In the genomic region with DNA sequence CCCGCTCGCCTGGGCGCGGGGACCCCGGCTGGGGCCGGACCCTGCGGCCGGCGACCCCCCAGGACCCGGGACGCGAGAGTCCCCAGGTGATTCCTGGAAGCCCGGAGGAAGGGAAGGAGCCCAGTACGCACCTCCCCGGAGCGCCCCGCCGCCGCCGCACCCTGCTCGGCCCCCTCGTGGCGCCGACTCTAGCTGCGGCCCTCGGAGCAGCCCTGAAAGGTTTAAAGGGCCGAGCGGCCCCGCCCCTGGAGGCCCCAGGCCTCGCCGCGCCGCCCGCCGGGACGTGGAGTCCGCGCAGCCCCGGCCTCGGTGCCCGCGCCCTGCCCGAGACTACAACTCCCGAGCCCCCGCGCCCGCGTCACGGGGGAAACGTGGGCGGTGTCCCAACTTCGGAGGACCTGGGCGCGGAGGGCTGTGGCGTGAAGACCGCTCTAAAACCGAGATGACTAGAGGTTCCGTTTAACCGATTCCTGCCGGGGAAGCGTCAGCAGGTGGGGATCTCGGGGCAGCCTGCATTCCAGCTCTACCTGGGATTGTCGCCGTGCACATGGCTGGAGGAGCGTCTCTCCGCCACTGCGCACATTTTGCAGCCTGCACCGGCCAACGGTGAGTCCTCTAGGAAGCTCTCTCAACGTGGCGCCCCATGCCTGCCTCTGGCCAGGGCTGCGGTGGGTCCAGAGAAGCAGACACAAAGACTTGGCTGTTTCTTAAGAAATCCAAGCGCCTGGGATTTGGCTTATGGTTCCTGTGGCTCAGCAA, we compare ENCODE assay signal across 8 cellular contexts. TPM values are rescaled to one million over a fixed set of nuclear protein-coding genes. Genes with fewer than 3 reads are reported as not detected.
DNase-seq lines count a peak whose midpoint lies in the region; ATAC-seq and TF ChIP-seq lines count a peak whose summit lies in the region.

A gene with protein sequence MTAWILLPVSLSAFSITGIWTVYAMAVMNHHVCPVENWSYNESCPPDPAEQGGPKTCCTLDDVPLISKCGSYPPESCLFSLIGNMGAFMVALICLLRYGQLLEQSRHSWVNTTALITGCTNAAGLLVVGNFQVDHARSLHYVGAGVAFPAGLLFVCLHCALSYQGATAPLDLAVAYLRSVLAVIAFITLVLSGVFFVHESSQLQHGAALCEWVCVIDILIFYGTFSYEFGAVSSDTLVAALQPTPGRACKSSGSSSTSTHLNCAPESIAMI (minus strand): TSS at position 223 of the 759 bp plus-strand sequence. CDS start 750 bp downstream, outside the sequence.

- TF ChIP-seq CTCF in CD14-positive monocyte (IDR thresholded peaks at IDR 0.05): peak; percentile 59
- TF ChIP-seq CTCF in lung (IDR thresholded peaks at IDR 0.05; ENCODE audit: control extremely low read depth, extremely low read depth): no peak

- CTCF ChIA-PET in activated CD8-positive, alpha-beta T cell treated with anti-CD3 and anti-CD28 coated beads, Interleukin-2, amount 10 ng/mL, durations not matched to agents 7 days and 5 days (lab: Charles Lee): interaction anchor here (0.7 to 1.7 kb wide), 4 partner anchors 9 to 181 kb away, joined by 3 to 4 read pairs (median 4); no protein-coding TSS in a partner anchor

- POLR2A ChIA-PET in activated CD8-positive, alpha-beta T cell treated with anti-CD3 and anti-CD28 coated beads, Interleukin-2, amount 10 ng/mL, durations not matched to agents 7 days and 5 days (lab: Charles Lee): interaction anchor here (0.8 to 2.1 kb wide), 2 partner anchors 9 to 276 kb away, joined by 3 to 11 read pairs; a partner anchor contains a TSS

- H3K36me3 ChIP-seq in lung (ENCODE audit: control insufficient read depth in 2 of 2, insufficient read depth in 2 of 2, low read length in 2 of 2): peaks cover 0 to 24% of the 10 kb centered on the region in 2 donors

- H3K36me3 Mint-ChIP-seq in CD14-positive monocyte: peaks cover 28 to 33% of the 10 kb centered on the region in 2 donors
- H3K36me3 Mint-ChIP-seq in activated CD8-positive, alpha-beta T cell treated with anti-CD3 and anti-CD28 coated beads, Interleukin-2, amount 10 ng/mL, durations not matched to agents 7 days and 5 days (ENCODE audit: low read depth): peaks cover 9% of the 10 kb centered on the region

- peak within 1 kb of the TSS; percentile 88 to 90 for H3K27ac ChIP-seq in lung (ENCODE audit: low read depth in 1 of 2, low read length in 1 of 2)

- peaks cover 10 to 21% of the 10 kb centered on the region in 2 donors for H3K4me1 ChIP-seq in lung (ENCODE audit: control insufficient read depth in 2 of 2, insufficient read depth in 2 of 2, low read length in 2 of 2)

- H3K27me3 ChIP-seq in lung (ENCODE audit: control insufficient read depth, insufficient read depth): no peaks in the 10 kb centered on the region

- H3K4me1 Mint-ChIP-seq in CD14-positive monocyte: peaks cover 40% of the 10 kb centered on the region
- peaks cover 15% of the 10 kb centered on the region for H3K4me1 Mint-ChIP-seq in activated CD8-positive, alpha-beta T cell treated with anti-CD3 and anti-CD28 coated beads, Interleukin-2, amount 10 ng/mL, durations not matched to agents 7 days and 5 days (ENCODE audit: low read depth)

- peak within 1 kb of the TSS; percentile 70 to 84 (median 80) for H3K27ac Mint-ChIP-seq in CD14-positive monocyte
- H3K27ac Mint-ChIP-seq in activated CD8-positive, alpha-beta T cell treated with anti-CD3 and anti-CD28 coated beads, Interleukin-2, amount 10 ng/mL, durations not matched to agents 7 days and 5 days: peak within 1 kb of the TSS; percentile 53

- peak within 1 kb of the TSS; percentile 66 for H3K4me3 ChIP-seq in lung

- H3K9me3 ChIP-seq in lung (ENCODE audit: control insufficient read depth in 2 of 2, insufficient read depth in 1 of 2, low read length in 1 of 2): no peaks in the 10 kb centered on the region

- ATAC-seq in GM19324 (IDR thresholded peaks at IDR 0.05; ENCODE audit: low FRiP score, unreplicated experiment) (peak; percentile 95), HG03457 (IDR thresholded peaks at IDR 0.05; ENCODE audit: unreplicated experiment) (peak; percentile 87), lung (ENCODE audit: insufficient read depth, low FRiP score) (peak; percentile 97)
- peak; percentile 97 for ATAC-seq in activated CD8-positive, alpha-beta T cell treated with anti-CD3 and anti-CD28 coated beads, Interleukin-2, amount 10 ng/mL, durations not matched to agents 7 days and 5 days

- 1% methylated on average over 48 to 73 of the region's 73 CpGs for WGBS in lung, 2 donors

- H3K4me3 Mint-ChIP-seq in CD14-positive monocyte: peak within 1 kb of the TSS; percentile 91 to 94
- H3K4me3 Mint-ChIP-seq in activated CD8-positive, alpha-beta T cell treated with anti-CD3 and anti-CD28 coated beads, Interleukin-2, amount 10 ng/mL, durations not matched to agents 7 days and 5 days: peak within 1 kb of the TSS; percentile 79

- peaks cover 1 to 4% (median 3%) of the 10 kb centered on the region in 3 donors for H3K27me3 Mint-ChIP-seq in CD14-positive monocyte (ENCODE audit: low read depth in 3 of 3)
- no peaks in the 10 kb centered on the region for H3K27me3 Mint-ChIP-seq in activated CD8-positive, alpha-beta T cell treated with anti-CD3 and anti-CD28 coated beads, Interleukin-2, amount 10 ng/mL, durations not matched to agents 7 days and 5 days (ENCODE audit: low read depth)

- no peaks in the 10 kb centered on the region for H3K9me3 Mint-ChIP-seq in CD14-positive monocyte
- no peaks in the 10 kb centered on the region for H3K9me3 Mint-ChIP-seq in activated CD8-positive, alpha-beta T cell treated with anti-CD3 and anti-CD28 coated beads, Interleukin-2, amount 10 ng/mL, durations not matched to agents 7 days and 5 days (ENCODE audit: insufficient read depth)

- intact Hi-C loops in CD14-positive monocyte (cut with micrococcal nuclease): loop anchor here (5.0 kb wide), 2 partner anchors 35 to 40 kb away; a partner anchor contains a TSS

- DNase-seq in CD14-positive monocyte (ENCODE audit: low spot score) (peak; percentile 80), NCI-H82 treated with DMSO at 0.1 percent for 48 hours (lab: John Stamatoyannopoulos, UW; ENCODE audit: unreplicated experiment) (peak; percentile 64), lung (ENCODE audit: low spot score) (peak; percentile 94)
- peak; percentile 87 for DNase-seq in activated CD8-positive, alpha-beta T cell treated with anti-CD3 and anti-CD28 coated beads, Interleukin-2, amount 10 ng/mL, durations not matched to agents 7 days and 5 days
- peak; percentile 79 for DNase-seq in effector CD4-positive, alpha-beta T cell
- DNase-seq in stimulated activated CD4-positive, alpha-beta T cell treated with anti-CD3 and anti-CD28 coated beads, TNF-alpha, amount 100 ng/mL, for 4 hours (ENCODE audit: low read depth in 3 of 3): peak; percentile 68 to 79 (median 77)

RNA-seq across cellular contexts. Expression of the gene that starts here (rescaled TPM):
- polyA plus RNA-seq in CD14-positive monocyte (10 to 100 TPM; 24.7 to 26.6 TPM), lung (10 to 100 TPM; 34.5 to 48.6 TPM)
- total RNA-seq in activated CD8-positive, alpha-beta T cell treated with anti-CD3 and anti-CD28 coated beads, Interleukin-2, amount 10 ng/mL, durations not matched to agents 7 days and 5 days: 1 to 10 TPM; 1.7 to 1.9 TPM
- total RNA-seq in lung: 10 to 100 TPM; 10.2 to 29.0 TPM

Comparison
In these comparisons a context has a peak if more than half of its experiments do, and no peak if none do; other contexts are left out.
1. Peak in every context shown above with its lines: DNase-seq, ATAC-seq, H3K4me3 ChIP-seq and H3K27ac ChIP-seq.